Comparison of ENCODE assay signal across 8 cellular contexts in the genomic region with DNA sequence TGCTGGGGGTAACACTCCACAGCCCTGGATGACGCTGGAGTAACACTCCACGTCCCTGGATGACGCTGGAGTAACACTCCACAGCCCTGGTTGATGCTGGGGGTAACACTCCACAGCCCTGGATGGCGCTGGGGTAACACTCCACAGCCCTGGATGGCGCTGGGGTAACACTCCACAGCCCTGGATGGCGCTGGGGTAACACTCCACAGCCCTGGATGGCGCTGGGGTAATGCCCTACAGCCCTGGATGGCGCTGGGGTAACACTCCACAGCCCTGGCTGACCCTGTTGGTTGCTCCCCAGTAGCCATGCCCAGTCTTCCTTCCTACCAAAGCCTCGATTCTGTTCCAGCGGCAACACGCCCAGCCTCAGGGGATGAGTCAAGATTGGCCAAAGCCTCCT. TPM values are rescaled to one million over a fixed set of nuclear protein-coding genes. Genes with fewer than 3 reads are reported as not detected.
A peak's percentile ranks its signal among the peaks of the same experiment; 100 is the strongest.
DNase-seq lines count a peak whose midpoint lies in the region; ATAC-seq, FAIRE-seq and TF ChIP-seq lines count a peak whose summit lies in the region.
"Not testable (repeated sequence)": the region's sequence is repeated elsewhere in the genome, so short reads cannot be mapped to it uniquely, and the experiment has no call there.

No MANE protein-coding gene starts in this region.

- DNase-seq in AG04450 (ENCODE audit: low read depth, low spot score) (peak; percentile 16), HL-60 (ENCODE audit: low read depth in 1 of 2, low spot score in 1 of 2) (peak; percentile 34 to 64), bronchial epithelial cell (ENCODE audit: low read depth) (peak; percentile 48), Right ventricle myocardium superior (peak; percentile 70), mucosa of gallbladder (ENCODE audit: low spot score) (peak; percentile 33)
- peak; percentile 44 for DNase-seq in activated CD4-positive, CD25-positive, alpha-beta regulatory T cell treated with anti-CD3 and anti-CD28 coated beads, Interleukin-2, amount 50 U/mL, for 16 hours (ENCODE audit: low read depth, low spot score)
- peak; percentile 46 for DNase-seq in stimulated activated CD4-positive, alpha-beta T cell treated with anti-CD3 and anti-CD28 coated beads, Interleukin-4, amount 100 ng/mL, for 1 hour

- not testable (repeated sequence) for H3K36me3 ChIP-seq in bronchial epithelial cell (ENCODE audit: control insufficient read depth, insufficient read depth, low read length)

- TF ChIP-seq CTCF in AG04450 (IDR thresholded peaks at IDR 0.05; ENCODE audit: low read depth, low read length); HL-60 (IDR thresholded peaks at IDR 0.05; ENCODE audit: insufficient read depth, low read length); bronchial epithelial cell (IDR thresholded peaks at IDR 0.05; ENCODE audit: insufficient read depth, low read length, severe bottlenecking): not testable (repeated sequence)

- H3K27me3 ChIP-seq in AG04450 (ENCODE audit: control insufficient read depth, insufficient read depth, low read length), result peaks cover 31% of the 10 kb centered on the region
- H3K27me3 ChIP-seq in HL-60 (ENCODE audit: insufficient read depth, poor library complexity, severe bottlenecking); bronchial epithelial cell (ENCODE audit: control insufficient read depth, insufficient read depth, low read length): not testable (repeated sequence)

- POLR2A ChIA-PET in AG04450 (lab: Yijun Ruan, JAX), result not testable (repeated sequence)

- CTCF ChIA-PET in AG04450 (lab: Charles Lee), result interaction anchor here (2.6 kb wide), 1 partner anchor 350 kb away, joined by 6 read pairs; no protein-coding TSS in a partner anchor

- ATAC-seq in GM19023 (IDR thresholded peaks at IDR 0.05; ENCODE audit: unreplicated experiment) (peak; percentile 89), Right ventricle myocardium superior (ENCODE audit: poor library complexity) (peak; percentile 73)

- intact Hi-C loops in Right ventricle myocardium superior (cut with DNase I), result not testable (repeated sequence)

- peak overlapping the region; percentile 22 for H3K27ac ChIP-seq in AG04450 (ENCODE audit: low read depth, low read length)
- not testable (repeated sequence) for H3K27ac ChIP-seq in HL-60 (replicated peaks)

- peak; percentile 100 for FAIRE-seq in bronchial epithelial cell (lab: Jason Lieb, UNC)

- not testable (repeated sequence) for H3K4me3 ChIP-seq in AG04450 (ENCODE audit: low read depth, low read length); HL-60 (replicated peaks; ENCODE audit: insufficient read depth, low read length); bronchial epithelial cell (ENCODE audit: low read depth, low read length)

- H3K9me3 ChIP-seq in AG04450 (ENCODE audit: control insufficient read depth, insufficient read depth, low read length), result peaks cover 19% of the 10 kb centered on the region

RNA-seq across cellular contexts. Expression of a gene that starts 4.7 kb away (rescaled TPM):
- not detected in 2 replicates for polyA plus RNA-seq in AG04450 (2011; rRNA removed)
- not detected in 2 replicates for polyA minus RNA-seq in AG04450 (2011; rRNA and poly(A)+ RNA removed)
- 0.13 and 0.26 TPM in 2 replicates for total RNA-seq in bronchial epithelial cell
- 18.8 TPM for total RNA-seq in Right ventricle myocardium superior
- total RNA-seq in mucosa of gallbladder, result 0.86 TPM

RNA-seq across cellular contexts. Expression of a gene that starts 41.4 kb away (rescaled TPM):
- 21.1 and 30.7 TPM in 2 replicates for polyA plus RNA-seq in AG04450 (2011; rRNA removed)
- 18.0 and 27.9 TPM in 2 replicates for polyA minus RNA-seq in AG04450 (2011; rRNA and poly(A)+ RNA removed)
- total RNA-seq in bronchial epithelial cell (17.4 and 25.5 TPM in 2 replicates), Right ventricle myocardium superior (23.2 TPM), mucosa of gallbladder (23.7 TPM)

Comparison
In these comparisons a context has a peak if more than half of its experiments do, and no peak if none do; other contexts are left out.
1. DNase-seq: peak in every context shown above with its lines; median percentile 70 in Right ventricle myocardium superior; 49 in HL-60; 48 in bronchial epithelial cell; 46 in stimulated activated CD4-positive, alpha-beta T cell treated with anti-CD3 and anti-CD28 coated beads, Interleukin-4, amount 100 ng/mL, for 1 hour; 44 in activated CD4-positive, CD25-positive, alpha-beta regulatory T cell treated with anti-CD3 and anti-CD28 coated beads, Interleukin-2, amount 50 U/mL, for 16 hours; 33 in mucosa of gallbladder; 16 in AG04450.
2. RNA of a gene that starts 4.7 kb away (total RNA-seq): 18.8 TPM in Right ventricle myocardium superior (single experiment); 0.86 TPM in mucosa of gallbladder (single experiment) and 0.13 to 0.26 TPM in bronchial epithelial cell; every median in the first group is over 10 times any median in the second.